24 cellular contexts compared by ENCODE assay signal in the genomic region with DNA sequence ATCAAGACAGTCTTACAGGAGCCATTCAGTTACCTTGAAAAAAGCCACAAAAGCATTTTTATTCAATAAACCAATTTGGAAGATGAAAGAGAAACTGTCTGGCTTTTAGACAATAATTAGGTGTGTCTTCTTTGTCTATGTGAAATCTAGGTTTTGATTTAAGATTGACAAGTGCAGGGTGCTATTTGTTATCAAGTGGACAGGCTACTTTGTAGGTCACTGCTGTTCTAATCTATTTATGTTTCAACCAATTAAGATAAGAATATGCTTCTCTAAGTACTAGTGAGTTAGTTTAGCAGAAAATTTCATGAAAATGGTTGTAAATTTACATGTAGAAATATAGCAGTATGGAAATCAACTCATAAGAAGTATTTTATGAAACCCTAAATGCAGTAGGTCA.
"Had no signal": no experiment of that assay in that cellular context is flagged by ENCODE, and none has a peak within 500 bp of the region (broad histone marks: within the 10 kb centered on the region; RNA-seq: fewer than 3 reads in every experiment).

No MANE protein-coding gene starts in this region.

- H3K27ac Mint-ChIP-seq: memory B cell, mesothelial cell of epicardium, natural killer cell, neural progenitor cell had no signal

- H3K9me3 Mint-ChIP-seq: mesothelial cell of epicardium, neural progenitor cell had no signal

- H3K27me3 ChIP-seq: dorsolateral prefrontal cortex, heart right ventricle, left lung, neural progenitor cell, ovary, stomach, transverse colon had no signal

- H3K4me1 Mint-ChIP-seq: memory B cell, mesothelial cell of epicardium, natural killer cell had no signal

- H2AFZ ChIP-seq: neural progenitor cell had no signal

- H3K36me3 Mint-ChIP-seq: memory B cell, mesothelial cell of epicardium, natural killer cell had no signal

- H3K9me3 ChIP-seq: heart right ventricle, left lung, lower lobe of right lung, ovary, stomach, thoracic aorta, transverse colon had no signal

- H3K4me1 ChIP-seq: left lung, lower lobe of right lung, neural progenitor cell, stomach, transverse colon had no signal

- DNase-seq: cortex of kidney; dorsolateral prefrontal cortex; effector CD8-positive, alpha-beta T cell; heart right ventricle; hypothalamus; islet precursor cell; left lung; lower lobe of right lung; natural killer cell; nucleus accumbens; ovary; right cardiac atrium; small intestine; stimulated activated CD4-positive, alpha-beta T cell treated with anti-CD3 and anti-CD28 coated beads, Interleukin-12 subunit alpha, Interleukin-12 subunit beta, amount 100 ng/mL, for 4 hours; stimulated activated naive CD4-positive, alpha-beta T cell; stomach; substantia nigra; transverse colon had no signal

- H3K4me2 ChIP-seq: neural progenitor cell had no signal

- H3K4me3 ChIP-seq: heart right ventricle, left lung, lower lobe of right lung, neural progenitor cell, ovary, stomach, thoracic aorta, transverse colon had no signal

- H3K36me3 ChIP-seq: heart right ventricle, left lung, lower lobe of right lung, neural progenitor cell, ovary, stomach, thoracic aorta, transverse colon had no signal

- H3K9ac ChIP-seq: neural progenitor cell had no signal

- H3K4me3 Mint-ChIP-seq: memory B cell, mesothelial cell of epicardium, natural killer cell, neural progenitor cell had no signal

- H3K27me3 Mint-ChIP-seq: memory B cell had no signal

- FAIRE-seq: endometrium, frontal cortex, small intestine had no signal

- H3K27ac ChIP-seq: heart right ventricle, left lung, lower lobe of right lung, neural progenitor cell, ovary, stomach, thoracic aorta, transverse colon had no signal
